In the genomic region with DNA sequence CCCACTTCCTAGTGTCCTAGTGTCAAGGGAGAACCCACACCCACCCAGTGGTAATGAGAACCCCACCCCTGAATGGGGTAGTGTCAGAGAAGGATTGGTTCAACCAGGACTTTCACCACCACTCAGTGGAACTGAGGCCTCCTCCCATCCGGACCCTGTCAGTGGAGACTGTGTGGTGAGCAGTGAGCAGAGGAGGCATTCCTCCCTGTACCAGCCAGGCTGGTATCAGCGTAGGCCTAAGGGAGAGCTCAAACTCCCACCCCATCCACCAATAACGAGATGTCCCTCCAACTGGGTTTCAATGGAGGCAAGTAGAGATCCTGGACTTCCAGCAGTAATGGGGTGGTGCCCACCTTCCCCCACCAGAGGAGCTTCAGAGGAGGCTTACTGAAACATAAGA, we compare ENCODE assay signal across 31 cellular contexts.
A peak's percentile ranks its signal among the peaks of the same experiment; 100 is the strongest.
DNase-seq lines count a peak whose midpoint lies in the region; ATAC-seq, FAIRE-seq and TF ChIP-seq lines count a peak whose summit lies in the region.
"Had no signal": no experiment of that assay in that cellular context is flagged by ENCODE, and none has a peak within 500 bp of the region (broad histone marks: within the 10 kb centered on the region; RNA-seq: fewer than 3 reads in every experiment).

No MANE protein-coding gene starts in this region.

- FAIRE-seq in pancreas (lab: Jason Lieb, UNC) = no peak
- FAIRE-seq: A204.1, A549, D721Med had no signal

- no peaks in the 10 kb centered on the region for H3K36me3 Mint-ChIP-seq in osteocyte (ENCODE audit: unreplicated experiment)
- H3K36me3 Mint-ChIP-seq: CD14-positive monocyte; CD4-positive, alpha-beta memory T cell; CD4-positive, CD25-positive, alpha-beta regulatory T cell; CD8-positive, alpha-beta T cell had no signal

- no peak overlapping the region for H3K4me3 ChIP-seq in pancreas
- H3K4me3 ChIP-seq: A549; BLaER1; BLaER1 treated with 17β-estradiol and CSF1 and Interleukin-3, amounts not matched to agents 10 nM and 100 nM had no signal

- H3K4me1 Mint-ChIP-seq in osteocyte (ENCODE audit: unreplicated experiment) = no peaks in the 10 kb centered on the region
- H3K4me1 Mint-ChIP-seq: CD14-positive monocyte; CD4-positive, alpha-beta memory T cell; CD4-positive, CD25-positive, alpha-beta regulatory T cell; CD8-positive, alpha-beta memory T cell had no signal

- no peak overlapping the region for H3K4me3 Mint-ChIP-seq in osteocyte (ENCODE audit: unreplicated experiment)
- H3K4me3 Mint-ChIP-seq: B cell; CD14-positive monocyte; CD4-positive, alpha-beta memory T cell; CD4-positive, alpha-beta T cell; CD4-positive, CD25-positive, alpha-beta regulatory T cell; CD8-positive, alpha-beta memory T cell; CD8-positive, alpha-beta T cell had no signal

- H3K27me3 ChIP-seq in pancreas = no peaks in the 10 kb centered on the region
- H3K27me3 ChIP-seq: BE2C; BLaER1; BLaER1 treated with 17β-estradiol and CSF1 and Interleukin-3, amounts not matched to agents 10 nM and 100 nM had no signal

- no peaks in the 10 kb centered on the region for H3K36me3 ChIP-seq in pancreas
- H3K36me3 ChIP-seq: BE2C; BLaER1; BLaER1 treated with 17β-estradiol and CSF1 and Interleukin-3, amounts not matched to agents 10 nM and 100 nM had no signal

- TF ChIP-seq CTCF in osteocyte (IDR thresholded peaks at IDR 0.05) = no peak
- no peak for TF ChIP-seq CTCF in pancreas (IDR thresholded peaks at IDR 0.05)

- no peaks in the 10 kb centered on the region for H3K4me1 ChIP-seq in pancreas
- H3K4me1 ChIP-seq: A549, BE2C, Caco-2 had no signal

- H3K9me3 ChIP-seq in pancreas = no peaks in the 10 kb centered on the region
- H3K9me3 ChIP-seq: A549, BE2C, Caco-2 had no signal

- peaks cover 31% of the 10 kb centered on the region for H3K9me3 Mint-ChIP-seq in osteocyte (ENCODE audit: unreplicated experiment)

- intact Hi-C loops in pancreas (cut with DNase I) = no loop called here

- WGBS in pancreas, 2 donors = 54 to 71% methylated on average over 3 of the region's 3 CpGs

- no peak for ATAC-seq in pancreas
- ATAC-seq: A549; CD8-positive, alpha-beta T cell had no signal

- no peak overlapping the region for H3K27ac ChIP-seq in pancreas
- H3K27ac ChIP-seq: 22Rv1; A549; BLaER1; BLaER1 treated with 17β-estradiol and CSF1 and Interleukin-3, amounts not matched to agents 10 nM and 100 nM; C4-2B had no signal

- H3K27ac Mint-ChIP-seq in osteocyte (ENCODE audit: unreplicated experiment) = no peak overlapping the region
- H3K27ac Mint-ChIP-seq: B cell; CD14-positive monocyte; CD4-positive, alpha-beta memory T cell; CD4-positive, alpha-beta T cell; CD4-positive, CD25-positive, alpha-beta regulatory T cell; CD8-positive, alpha-beta T cell had no signal

- DNase-seq in osteocyte (ENCODE audit: extremely low spot score, unreplicated experiment) = peak; percentile 54
- no peak for DNase-seq in pancreas
- DNase-seq: 8988T; ACHN; AML-193; BE2C; C1 segment of cervical spinal cord; Caco-2; Calu3; CD4-positive, alpha-beta memory T cell; CD4-positive, alpha-beta T cell; CD4-positive, CD25-positive, alpha-beta regulatory T cell; CD8-positive, alpha-beta memory T cell; CD8-positive, alpha-beta T cell; COR-L47; DMS 273 treated with DMSO at 0.1 percent for 48 hours; DMS153; DMS53; DMS79; DMS79 treated with DMSO at 0.1 percent for 48 hours; DND-41; EL had no signal

- no peaks in the 10 kb centered on the region for H3K27me3 Mint-ChIP-seq in osteocyte (ENCODE audit: unreplicated experiment)
